14 cellular contexts compared by ENCODE assay signal in the genomic region with DNA sequence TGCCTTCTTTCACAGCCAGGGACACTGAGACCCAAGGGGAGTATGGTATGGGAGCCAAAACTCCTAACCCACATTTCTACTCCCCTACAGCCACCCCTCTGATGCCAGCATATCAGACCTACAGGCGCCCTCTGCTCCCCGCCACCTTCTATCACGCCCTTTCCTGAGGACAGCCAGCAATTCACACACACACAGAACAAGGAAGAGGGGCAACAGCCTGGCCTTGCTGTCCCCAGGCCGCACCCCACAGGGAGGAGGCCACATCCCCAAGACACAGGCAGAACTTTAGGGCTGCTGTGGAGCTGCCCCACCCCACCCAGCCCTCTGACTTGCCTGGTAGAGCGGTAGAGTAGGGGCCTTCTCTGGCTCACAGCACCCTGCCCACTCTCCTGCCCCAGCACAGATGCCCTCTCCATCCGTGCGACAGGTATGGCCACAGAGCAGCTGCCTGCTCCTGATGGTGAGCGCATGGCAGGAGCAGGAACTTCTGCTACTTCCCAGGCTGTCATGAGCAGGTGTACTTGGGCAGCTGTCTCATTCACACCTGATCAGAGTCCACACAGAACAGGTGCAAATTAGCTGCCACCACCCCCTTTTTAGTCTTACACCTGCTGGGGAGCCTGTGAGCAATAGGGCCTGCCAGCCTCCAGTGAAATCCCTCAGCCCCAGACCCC.
"Had no signal": no experiment of that assay in that cellular context is flagged by ENCODE, and none has a peak within 500 bp of the region (broad histone marks: within the 10 kb centered on the region; RNA-seq: fewer than 3 reads in every experiment).

No MANE protein-coding gene starts in this region.

- H3K36me3 ChIP-seq: cardiac muscle cell, esophagus squamous epithelium, lower lobe of right lung, right atrium auricular region, thyroid gland had no signal

- DNase-seq: activated CD4-positive, alpha-beta T cell treated with anti-CD3 and anti-CD28 coated beads, Interleukin-2, amount 50 U/mL, for 4 hours; activated CD4-positive, CD25-positive, alpha-beta regulatory T cell treated with anti-CD3 and anti-CD28 coated beads, Interleukin-2, amount 50 U/mL, for 72 hours; activated CD8-positive, alpha-beta memory T cell treated with anti-CD3 and anti-CD28 coated beads, Interleukin-2, amount 10 ng/mL, durations not matched to agents 7 days and 5 days; activated naive CD4-positive, alpha-beta T cell; esophagus squamous epithelium; foreskin fibroblast; glutamatergic neuron; lower lobe of right lung; T-helper 9 cell; thyroid gland had no signal

- H3K9me3 ChIP-seq: esophagus squamous epithelium, lower lobe of right lung, right atrium auricular region, thyroid gland had no signal

- FAIRE-seq: astrocyte had no signal

- H3K4me3 ChIP-seq: cardiac muscle cell, esophagus squamous epithelium, lower lobe of right lung, right atrium auricular region, skin epidermis, thyroid gland had no signal

- H3K27me3 ChIP-seq: cardiac muscle cell, right atrium auricular region, thyroid gland had no signal

- H3K27ac ChIP-seq: cardiac muscle cell, esophagus squamous epithelium, lower lobe of right lung, right atrium auricular region, skin epidermis, thyroid gland had no signal

- H3K4me1 ChIP-seq: esophagus squamous epithelium, lower lobe of right lung, right atrium auricular region, thyroid gland had no signal
